Comparison of ENCODE assay signal across 8 cellular contexts in genomic region chrX:107712231-107713204, GRCh38.
DNase-seq lines count a peak whose midpoint lies in the region; ATAC-seq and TF ChIP-seq lines count a peak whose summit lies in the region.

No MANE protein-coding gene starts in this region.

- H3K27ac Mint-ChIP-seq in naive thymus-derived CD8-positive, alpha-beta T cell: peak overlapping the region; percentile 96 to 100 (median 100)
- H3K27ac Mint-ChIP-seq in glutamatergic neuron (ENCODE audit: unreplicated experiment): no peak overlapping the region

- 0 out of 2 replicates have a peak, but pooled peaks cover 3% of the 10 kb centered on the region for H3K79me2 ChIP-seq in SU-DHL-6 (ENCODE audit: insufficient read depth, low read length)

- POLR2A ChIA-PET in naive thymus-derived CD8-positive, alpha-beta T cell (lab: Charles Lee): interaction anchor here (1.3 to 17.6 kb wide), 7 partner anchors 28 to 84 kb away, joined by 4 to 851 read pairs (median 9); partner anchors contain the start of genes NCBP2L, PRPS1 and TSC22D3

- H3K36me3 Mint-ChIP-seq in naive thymus-derived CD8-positive, alpha-beta T cell: peaks cover 23 to 35% (median 28%) of the 10 kb centered on the region in 3 donors
- no peaks in the 10 kb centered on the region for H3K36me3 Mint-ChIP-seq in glutamatergic neuron (ENCODE audit: unreplicated experiment)

- TF ChIP-seq CTCF in AG10803 (conservative IDR thresholded peaks at IDR 0.05; ENCODE audit: low read length): no peak
- no peak for TF ChIP-seq CTCF in SU-DHL-6 (IDR thresholded peaks at IDR 0.05; ENCODE audit: insufficient read depth, low read length, poor library complexity, severe bottlenecking)
- no peak for TF ChIP-seq CTCF in glutamatergic neuron (IDR thresholded peaks at IDR 0.05; ENCODE audit: partially characterized antibody, unreplicated experiment)

- peaks cover 0 to 22% (median 0%) of the 10 kb centered on the region in 9 donors for H3K9me3 Mint-ChIP-seq in naive thymus-derived CD8-positive, alpha-beta T cell
- H3K9me3 Mint-ChIP-seq in glutamatergic neuron (ENCODE audit: unreplicated experiment): peaks cover 7% of the 10 kb centered on the region

- H3F3A ChIP-seq in SU-DHL-6 (ENCODE audit: insufficient read depth): 0 out of 2 replicates have a peak, but pooled peaks cover 2% of the 10 kb centered on the region

- no peaks in the 10 kb centered on the region for H3K9me3 ChIP-seq in SU-DHL-6 (ENCODE audit: insufficient read depth, low read length)

- H3K4me1 Mint-ChIP-seq in naive thymus-derived CD8-positive, alpha-beta T cell: peaks cover 32 to 68% (median 63%) of the 10 kb centered on the region in 4 donors
- peaks cover 6% of the 10 kb centered on the region for H3K4me1 Mint-ChIP-seq in glutamatergic neuron (ENCODE audit: low read depth, unreplicated experiment)

- DNase-seq in AG10803 (ENCODE audit: low read depth) (peak; percentile 44), COR-L47 (lab: John Stamatoyannopoulos, UW) (no peak), glutamatergic neuron (no peak)
- DNase-seq in effector CD8-positive, alpha-beta T cell (lab: John Stamatoyannopoulos, UW): peak; percentile 21
- DNase-seq in naive thymus-derived CD8-positive, alpha-beta T cell: peak in 7 of 10 donors; percentile 51 to 79 (median 70)

- no peaks in the 10 kb centered on the region for H3K9me2 ChIP-seq in SU-DHL-6 (replicated peaks; ENCODE audit: insufficient read depth, low read length)

- H4K20me1 ChIP-seq in SU-DHL-6 (ENCODE audit: low read depth, low read length): no peaks in the 10 kb centered on the region

- peak overlapping the region; percentile 77 to 97 (median 92) for H3K4me3 Mint-ChIP-seq in naive thymus-derived CD8-positive, alpha-beta T cell
- H3K4me3 Mint-ChIP-seq in glutamatergic neuron (ENCODE audit: unreplicated experiment): no peak overlapping the region

- H2AFZ ChIP-seq in SU-DHL-6 (ENCODE audit: low read depth, low read length, severe bottlenecking): no peak overlapping the region

- H3K27me3 Mint-ChIP-seq in naive thymus-derived CD8-positive, alpha-beta T cell: no peaks in the 10 kb centered on the region
- peaks cover 2% of the 10 kb centered on the region for H3K27me3 Mint-ChIP-seq in glutamatergic neuron (ENCODE audit: unreplicated experiment)

- H3K9ac ChIP-seq in SU-DHL-6 (ENCODE audit: low read length): no peak overlapping the region

- peak; percentile 27 to 31 for ATAC-seq in naive thymus-derived CD8-positive, alpha-beta T cell
- ATAC-seq in GM21529 (IDR thresholded peaks at IDR 0.05; ENCODE audit: unreplicated experiment) (no peak), HG02678 (IDR thresholded peaks at IDR 0.05; ENCODE audit: unreplicated experiment) (no peak)

- H3K27ac ChIP-seq in SU-DHL-6 (ENCODE audit: low read depth, low read length): peak overlapping the region; percentile 79; the same call in 1 of the 2 replicates

- H3K4me2 ChIP-seq in SU-DHL-6 (ENCODE audit: low read depth, low read length, poor library complexity, severe bottlenecking): no peak overlapping the region

- H3K36me3 ChIP-seq in SU-DHL-6 (ENCODE audit: low read length): no peaks in the 10 kb centered on the region

- no peak overlapping the region for H3K4me3 ChIP-seq in AG10803 (ENCODE audit: low read length)
- H3K4me3 ChIP-seq in SU-DHL-6 (ENCODE audit: insufficient read depth, low read length, poor library complexity, severe bottlenecking): no peak overlapping the region

- H3K27me3 ChIP-seq in SU-DHL-6 (ENCODE audit: low read length): no peaks in the 10 kb centered on the region

Comparison
In these comparisons a context has a peak if more than half of its experiments do, and no peak if none do; other contexts are left out.
1. DNase-seq: peak in AG10803 (single experiment), effector CD8-positive, alpha-beta T cell (single experiment) and naive thymus-derived CD8-positive, alpha-beta T cell (7 of 10); none in COR-L47 (single experiment) and glutamatergic neuron (single experiment).
2. ATAC-seq: peak in naive thymus-derived CD8-positive, alpha-beta T cell (2 of 2); none in GM21529 (single experiment) and HG02678 (single experiment).